Comparison of ENCODE assay signal across 10 cellular contexts in the genomic region with DNA sequence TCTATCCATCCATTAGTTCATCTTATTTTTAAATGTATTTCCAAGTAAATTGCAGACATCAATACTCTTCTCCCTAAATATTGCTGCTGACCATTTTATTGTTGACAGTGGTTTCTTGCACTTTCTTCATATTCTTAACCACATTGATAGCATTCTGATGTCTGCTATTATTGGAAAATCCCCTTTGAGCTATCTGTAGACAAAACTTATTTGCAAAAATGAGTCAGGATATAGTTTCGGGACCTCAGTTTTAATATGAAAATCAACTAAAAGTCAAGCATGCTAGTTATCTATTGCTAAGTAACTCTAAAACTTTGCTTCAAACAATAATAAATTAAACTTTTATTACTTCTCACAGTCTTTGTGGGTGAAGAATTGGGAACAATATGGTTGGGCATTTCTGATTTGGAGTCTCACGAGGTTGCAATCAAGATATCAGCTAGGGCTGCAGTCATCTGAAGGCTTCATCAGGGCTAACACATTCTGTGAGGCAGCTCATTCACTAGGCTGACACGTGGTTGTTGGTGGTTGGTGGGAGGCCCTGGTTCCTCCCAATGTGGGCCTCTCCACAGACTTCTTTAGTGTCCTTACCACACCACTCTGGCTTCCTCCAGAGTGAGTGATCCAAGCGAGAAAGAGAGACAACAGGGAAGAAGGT. TPM values are rescaled to one million over a fixed set of nuclear protein-coding genes. Genes with fewer than 3 reads are reported as not detected.
DNase-seq lines count a peak whose midpoint lies in the region; ATAC-seq and TF ChIP-seq lines count a peak whose summit lies in the region.
"Had no signal": no experiment of that assay in that cellular context is flagged by ENCODE, and none has a peak within 500 bp of the region (broad histone marks: within the 10 kb centered on the region; RNA-seq: fewer than 3 reads in every experiment).

No MANE protein-coding gene starts in this region.

- peaks cover 19% of the 10 kb centered on the region for H3K4me1 Mint-ChIP-seq in activated naive CD8-positive, alpha-beta T cell (ENCODE audit: low read depth)

- ATAC-seq in GM18511 (IDR thresholded peaks at IDR 0.05; ENCODE audit: unreplicated experiment) = peak; percentile 69
- peak; percentile 58 for ATAC-seq in GM21515 (IDR thresholded peaks at IDR 0.05; ENCODE audit: unreplicated experiment)
- peak; percentile 73 for ATAC-seq in HG03442 (IDR thresholded peaks at IDR 0.05; ENCODE audit: unreplicated experiment)

- TF ChIP-seq CTCF in stomach (IDR thresholded peaks at IDR 0.05) = no peak

- intact Hi-C loops in stomach (cut with DNase I; ENCODE audit: low total_unique reads) = no loop called here

- TF ChIP-seq EP300 in stomach (IDR thresholded peaks at IDR 0.05) = no peak

- WGBS in stomach, 5 donors = 63 to 73% (median 66%) methylated on average over 4 of the region's 4 CpGs

- no peaks in the 10 kb centered on the region for H3K4me1 ChIP-seq in stomach
- H3K4me1 ChIP-seq: breast epithelium had no signal

- H3K36me3 Mint-ChIP-seq in activated naive CD8-positive, alpha-beta T cell = no peaks in the 10 kb centered on the region

- no peak overlapping the region for H3K4me3 ChIP-seq in stomach
- H3K4me3 ChIP-seq: breast epithelium, thoracic aorta had no signal

- TF ChIP-seq POLR2A in stomach (IDR thresholded peaks at IDR 0.05) = no peak

- no peaks in the 10 kb centered on the region for H3K36me3 ChIP-seq in stomach
- H3K36me3 ChIP-seq: breast epithelium, thoracic aorta had no signal

- peak overlapping the region; percentile 71 for H3K4me3 Mint-ChIP-seq in activated naive CD8-positive, alpha-beta T cell

- no peaks in the 10 kb centered on the region for H3K27me3 ChIP-seq in stomach
- H3K27me3 ChIP-seq: breast epithelium had no signal

- DNase-seq in DMS153 treated with DMSO at 0.1 percent for 48 hours (lab: John Stamatoyannopoulos, UW; ENCODE audit: unreplicated experiment) (no peak), anterior cingulate cortex (lab: John Stamatoyannopoulos, UW) (no peak), AG08396 (ENCODE audit: low spot score) (no peak), stomach (no peak)

- peaks cover 2% of the 10 kb centered on the region for H3K27me3 Mint-ChIP-seq in activated naive CD8-positive, alpha-beta T cell

- peak overlapping the region; percentile 76 for H3K27ac Mint-ChIP-seq in activated naive CD8-positive, alpha-beta T cell

- no peaks in the 10 kb centered on the region for H3K9me3 ChIP-seq in stomach
- H3K9me3 ChIP-seq: breast epithelium, thoracic aorta had no signal

- no peak overlapping the region for H3K27ac ChIP-seq in stomach
- H3K27ac ChIP-seq: breast epithelium, thoracic aorta had no signal

- H3K9me3 Mint-ChIP-seq in activated naive CD8-positive, alpha-beta T cell (ENCODE audit: low read depth) = no peaks in the 10 kb centered on the region

RNA-seq across cellular contexts. Expression of a gene that starts 32.7 kb away (rescaled TPM):
- total RNA-seq in stomach = 10 to 100 TPM in 1 of 5 donors, 1 to 10 TPM in 2, under 1 TPM in 2; 0.58 to 19.6 (median 1.4) TPM
- 1 to 10 TPM in 1 of 3 donors, under 1 TPM in 2; 0.19 to 3.5 (median 0.31) TPM for polyA plus RNA-seq in stomach
